In genomic region chr21:42163511-42163863, GRCh38 we compare ENCODE assay signal across 27 cellular contexts. TPM values are rescaled to one million over a fixed set of nuclear protein-coding genes. Genes with fewer than 3 reads are reported as not detected.
A peak's percentile ranks its signal among the peaks of the same experiment; 100 is the strongest.
DNase-seq lines count a peak whose midpoint lies in the region; ATAC-seq and TF ChIP-seq lines count a peak whose summit lies in the region.
"Had no signal": no experiment of that assay in that cellular context is flagged by ENCODE, and none has a peak within 500 bp of the region (broad histone marks: within the 10 kb centered on the region; RNA-seq: fewer than 3 reads in every experiment).

No MANE protein-coding gene starts in this region.

- H3K4me1 ChIP-seq in CD4-positive, CD25-positive, alpha-beta regulatory T cell (ENCODE audit: control insufficient read depth, insufficient read depth, low read length, poor library complexity, severe bottlenecking), result peaks cover 9% of the 10 kb centered on the region
- H3K4me1 ChIP-seq in neural progenitor cell, result peaks cover 5% of the 10 kb centered on the region

- no peaks in the 10 kb centered on the region for H3K27me3 Mint-ChIP-seq in activated CD4-positive, alpha-beta T cell treated with anti-CD3 and anti-CD28 coated beads, Interleukin-2, amount 10 ng/mL, durations not matched to agents 7 days and 5 days
- peaks cover 10% of the 10 kb centered on the region for H3K27me3 Mint-ChIP-seq in CD4-positive, CD25-positive, alpha-beta regulatory T cell
- H3K27me3 Mint-ChIP-seq in neural progenitor cell (ENCODE audit: insufficient read depth, low read depth), result peaks cover 11% of the 10 kb centered on the region
- H3K27me3 Mint-ChIP-seq: activated naive CD8-positive, alpha-beta T cell treated with anti-CD3 and anti-CD28 coated beads, Interleukin-2, amount 50 U/mL, for 24 hours had no signal

- H3K79me2 ChIP-seq in neural progenitor cell (ENCODE audit: low read depth), result no peaks in the 10 kb centered on the region

- no peaks in the 10 kb centered on the region for H4K20me1 ChIP-seq in neural progenitor cell (ENCODE audit: low read depth)

- H3K4me2 ChIP-seq in neural progenitor cell, result no peak overlapping the region

- H3F3A ChIP-seq in neural progenitor cell (ENCODE audit: low read depth), result peaks cover 3% of the 10 kb centered on the region

- H2AFZ ChIP-seq in neural progenitor cell (replicated peaks), result no peak overlapping the region

- H3K9ac ChIP-seq in neural progenitor cell, result no peak overlapping the region

- ATAC-seq in CD4-positive, CD25-positive, alpha-beta regulatory T cell (ENCODE audit: low read depth in 2 of 2), result no peak
- no peak for ATAC-seq in HG02973 (IDR thresholded peaks at IDR 0.05; ENCODE audit: unreplicated experiment)
- ATAC-seq: CD8-positive, alpha-beta T cell; stimulated activated naive CD8-positive, alpha-beta T cell treated with anti-CD3 and anti-CD28 coated beads, Interleukin-15, Interleukin-2, amounts not matched to agents 100 U/mL and 50 U/mL, for 24 hours had no signal

- H3K27ac ChIP-seq in CD4-positive, CD25-positive, alpha-beta regulatory T cell (ENCODE audit: insufficient read depth, low read length, poor library complexity, severe bottlenecking), result no peak overlapping the region
- H3K27ac ChIP-seq in RWPE1, result peak overlapping the region; percentile 46
- no peak overlapping the region for H3K27ac ChIP-seq in neural progenitor cell
- H3K27ac ChIP-seq: left lung, thoracic aorta had no signal

- H3K27me3 ChIP-seq in CD4-positive, CD25-positive, alpha-beta regulatory T cell (ENCODE audit: control insufficient read depth, insufficient read depth, low read length), result no peaks in the 10 kb centered on the region
- H3K27me3 ChIP-seq in neural progenitor cell, result no peaks in the 10 kb centered on the region

- H3K9me3 Mint-ChIP-seq in activated CD4-positive, alpha-beta T cell treated with anti-CD3 and anti-CD28 coated beads, Interleukin-2, amount 10 ng/mL, durations not matched to agents 7 days and 5 days, result no peaks in the 10 kb centered on the region
- H3K9me3 Mint-ChIP-seq in CD4-positive, CD25-positive, alpha-beta regulatory T cell, result no peaks in the 10 kb centered on the region
- H3K9me3 Mint-ChIP-seq in neural progenitor cell, result no peaks in the 10 kb centered on the region
- H3K9me3 Mint-ChIP-seq: activated naive CD8-positive, alpha-beta T cell treated with anti-CD3 and anti-CD28 coated beads, Interleukin-2, amount 50 U/mL, for 24 hours; CD8-positive, alpha-beta T cell; endodermal cell; memory B cell; neural crest cell had no signal

- no peaks in the 10 kb centered on the region for H3K36me3 ChIP-seq in CD4-positive, CD25-positive, alpha-beta regulatory T cell (ENCODE audit: control insufficient read depth, insufficient read depth, low read length)
- no peaks in the 10 kb centered on the region for H3K36me3 ChIP-seq in neural progenitor cell
- H3K36me3 ChIP-seq: left lung, thoracic aorta had no signal

- peaks cover 39% of the 10 kb centered on the region for H3K4me1 Mint-ChIP-seq in activated CD4-positive, alpha-beta T cell treated with anti-CD3 and anti-CD28 coated beads, Interleukin-2, amount 10 ng/mL, durations not matched to agents 7 days and 5 days
- H3K4me1 Mint-ChIP-seq in CD4-positive, CD25-positive, alpha-beta regulatory T cell, result peaks cover 7 to 40% (median 9%) of the 10 kb centered on the region in 4 donors
- peaks cover 22% of the 10 kb centered on the region for H3K4me1 Mint-ChIP-seq in neural progenitor cell

- DNase-seq in activated CD4-positive, alpha-beta T cell treated with anti-CD3 and anti-CD28 coated beads, Interleukin-2, amount 10 ng/mL, durations not matched to agents 7 days and 5 days, result no peak
- no peak for DNase-seq in activated CD4-positive, alpha-beta T cell treated with anti-CD3 and anti-CD28 coated beads for 4 hours
- no peak for DNase-seq in CD4-positive, CD25-positive, alpha-beta regulatory T cell
- DNase-seq in RWPE1 (ENCODE audit: low spot score) (no peak), neural progenitor cell (ENCODE audit: low spot score) (no peak), NK-92 (lab: John Stamatoyannopoulos, UW; ENCODE audit: unreplicated experiment) (no peak), cerebellum (ENCODE audit: low spot score) (no peak)
- DNase-seq: activated CD4-positive, alpha-beta T cell treated with anti-CD3 and anti-CD28 coated beads, Interleukin-2, amount 50 U/mL, for 4 hours; activated effector memory CD4-positive, alpha-beta T cell treated with anti-CD3 and anti-CD28 coated beads, Interleukin-2, amount 50 U/mL, for 16 hours; central memory CD4-positive, alpha-beta T cell; dermis blood vessel endothelial cell; glutamatergic neuron; left lung; NCI-H2081; NCI-H2227 treated with DMSO at 0.1 percent for 48 hours; NCI-H526 treated with DMSO at 0.1 percent for 48 hours; SIG-M5; small intestine; stimulated activated naive CD8-positive, alpha-beta T cell treated with anti-CD3 and anti-CD28 coated beads, Interleukin-15, Interleukin-2, amounts not matched to agents 100 U/mL and 50 U/mL, for 24 hours had no signal

- no peak overlapping the region for H3K4me3 ChIP-seq in CD4-positive, CD25-positive, alpha-beta regulatory T cell (ENCODE audit: low read depth, low read length)
- H3K4me3 ChIP-seq in neural progenitor cell, result no peak overlapping the region
- H3K4me3 ChIP-seq: left lung, thoracic aorta had no signal

- no peak for TF ChIP-seq CTCF in RWPE1 (conservative IDR thresholded peaks at IDR 0.05; ENCODE audit: low read depth)
- no peak for TF ChIP-seq CTCF in neural progenitor cell (IDR thresholded peaks at IDR 0.05)

- no peak overlapping the region for H3K4me3 Mint-ChIP-seq in activated CD4-positive, alpha-beta T cell treated with anti-CD3 and anti-CD28 coated beads, Interleukin-2, amount 10 ng/mL, durations not matched to agents 7 days and 5 days
- no peak overlapping the region for H3K4me3 Mint-ChIP-seq in CD4-positive, CD25-positive, alpha-beta regulatory T cell
- no peak overlapping the region for H3K4me3 Mint-ChIP-seq in neural progenitor cell
- H3K4me3 Mint-ChIP-seq: activated naive CD8-positive, alpha-beta T cell treated with anti-CD3 and anti-CD28 coated beads, Interleukin-2, amount 50 U/mL, for 24 hours; CD8-positive, alpha-beta T cell; endodermal cell; memory B cell; neural crest cell had no signal

- no peaks in the 10 kb centered on the region for H3K36me3 Mint-ChIP-seq in activated CD4-positive, alpha-beta T cell treated with anti-CD3 and anti-CD28 coated beads, Interleukin-2, amount 10 ng/mL, durations not matched to agents 7 days and 5 days (ENCODE audit: low read depth)
- no peaks in the 10 kb centered on the region for H3K36me3 Mint-ChIP-seq in CD4-positive, CD25-positive, alpha-beta regulatory T cell
- no peaks in the 10 kb centered on the region for H3K36me3 Mint-ChIP-seq in neural progenitor cell
- H3K36me3 Mint-ChIP-seq: CD8-positive, alpha-beta T cell; memory B cell had no signal

- H3K9me3 ChIP-seq in CD4-positive, CD25-positive, alpha-beta regulatory T cell (ENCODE audit: control insufficient read depth in 2 of 2, low read length in 2 of 2), result no peaks in the 10 kb centered on the region
- H3K9me3 ChIP-seq in neural progenitor cell (ENCODE audit: low read depth), result no peaks in the 10 kb centered on the region
- H3K9me3 ChIP-seq: left lung, thoracic aorta had no signal

- peak overlapping the region; percentile 20 for H3K27ac Mint-ChIP-seq in activated CD4-positive, alpha-beta T cell treated with anti-CD3 and anti-CD28 coated beads, Interleukin-2, amount 10 ng/mL, durations not matched to agents 7 days and 5 days
- peak overlapping the region; percentile 43 to 85 (median 69) for H3K27ac Mint-ChIP-seq in CD4-positive, CD25-positive, alpha-beta regulatory T cell
- peak overlapping the region; percentile 42 for H3K27ac Mint-ChIP-seq in neural progenitor cell
- H3K27ac Mint-ChIP-seq: activated naive CD8-positive, alpha-beta T cell treated with anti-CD3 and anti-CD28 coated beads, Interleukin-2, amount 50 U/mL, for 24 hours; CD8-positive, alpha-beta T cell; endodermal cell had no signal

- POLR2A ChIA-PET in activated CD4-positive, alpha-beta T cell treated with anti-CD3 and anti-CD28 coated beads, Interleukin-2, amount 10 ng/mL, durations not matched to agents 7 days and 5 days (lab: Charles Lee), result no interaction called here
- POLR2A ChIA-PET in RWPE1 (lab: Yijun Ruan, JAX; ENCODE audit: low non-redundant PET), result no interaction called here

- CTCF ChIA-PET in activated CD4-positive, alpha-beta T cell treated with anti-CD3 and anti-CD28 coated beads, Interleukin-2, amount 10 ng/mL, durations not matched to agents 7 days and 5 days (lab: Charles Lee), result interaction anchor here (1.0 to 1.5 kb wide), 5 partner anchors 10 to 96 kb away, joined by 3 to 17 read pairs (median 7); no protein-coding TSS in a partner anchor
- CTCF ChIA-PET in RWPE1 (lab: Yijun Ruan, JAX), result interaction anchor here (0.7 to 1.6 kb wide), 4 partner anchors 9 to 95 kb away, joined by 3 to 7 read pairs (median 4); no protein-coding TSS in a partner anchor

RNA-seq across cellular contexts. Expression of gene ABCG1, which starts 55.5 kb away (rescaled TPM):
- total RNA-seq in activated CD4-positive, alpha-beta T cell treated with anti-CD3 and anti-CD28 coated beads, Interleukin-2, amount 10 ng/mL, durations not matched to agents 7 days and 5 days, result 10 to 100 TPM; 10.2 to 12.3 TPM
- 86.3 TPM for total RNA-seq in CD4-positive, CD25-positive, alpha-beta regulatory T cell
- 10 to 100 TPM; 17.0 to 43.1 (median 23.5) TPM for polyA plus RNA-seq in CD4-positive, CD25-positive, alpha-beta regulatory T cell
- total RNA-seq in neural progenitor cell (ENCODE audit: low replicate concordance) (1.9 and 2.0 TPM in 2 replicates), cerebellum (14.2 TPM)
- total RNA-seq: LHCN-M2 had no signal
